ENCODE assay signal across 23 cellular contexts in the genomic region with DNA sequence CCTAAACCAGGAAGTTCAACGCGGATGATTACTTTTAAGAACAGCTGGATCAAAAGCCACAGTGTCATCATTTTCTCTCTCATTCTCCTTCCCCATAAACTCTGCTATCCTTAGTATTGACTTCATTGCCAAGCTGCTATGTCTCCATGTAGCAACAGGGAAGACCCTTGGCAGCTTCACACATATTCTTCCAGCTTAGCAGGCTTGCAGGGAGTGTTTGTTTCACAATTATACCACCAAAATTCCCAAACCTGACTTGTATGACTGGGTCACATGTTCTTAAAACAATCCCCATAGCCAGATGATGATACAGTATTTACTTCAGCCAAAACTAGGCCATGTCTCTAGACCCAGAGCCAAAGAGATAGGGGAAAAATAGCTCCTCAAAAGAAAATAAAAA.
A peak's percentile ranks its signal among the peaks of the same experiment; 100 is the strongest.
DNase-seq lines count a peak whose midpoint lies in the region; ATAC-seq and TF ChIP-seq lines count a peak whose summit lies in the region.
"Had no signal": no experiment of that assay in that cellular context is flagged by ENCODE, and none has a peak within 500 bp of the region (broad histone marks: within the 10 kb centered on the region; RNA-seq: fewer than 3 reads in every experiment).

No MANE protein-coding gene starts in this region.

- H3K4me3 Mint-ChIP-seq in endodermal cell, result no peak overlapping the region
- H3K4me3 Mint-ChIP-seq in activated T-cell treated with anti-CD3 and anti-CD28 coated beads, Interleukin-2, amount 50 U/mL, for 4 hours, result no peak overlapping the region
- H3K4me3 Mint-ChIP-seq: stimulated activated memory B cell treated with anti-CD40 and anti-IgM and Interleukin-4, amounts not matched to agents 10 μg/mL and 1 μg/mL and 100 μg/mL, for 72 hours had no signal

- H3K4me1 Mint-ChIP-seq in endodermal cell, result peaks cover 22% of the 10 kb centered on the region
- no peaks in the 10 kb centered on the region for H3K4me1 Mint-ChIP-seq in activated T-cell treated with anti-CD3 and anti-CD28 coated beads, Interleukin-2, amount 50 U/mL, for 4 hours (ENCODE audit: low read depth)
- H3K4me1 Mint-ChIP-seq: stimulated activated memory B cell treated with anti-CD40 and anti-IgM and Interleukin-4, amounts not matched to agents 10 μg/mL and 1 μg/mL and 100 μg/mL, for 72 hours had no signal

- H3K9me3 Mint-ChIP-seq in endodermal cell, result peaks cover 2% of the 10 kb centered on the region
- no peaks in the 10 kb centered on the region for H3K9me3 Mint-ChIP-seq in activated T-cell treated with anti-CD3 and anti-CD28 coated beads, Interleukin-2, amount 50 U/mL, for 4 hours
- H3K9me3 Mint-ChIP-seq: stimulated activated memory B cell treated with anti-CD40 and anti-IgM and Interleukin-4, amounts not matched to agents 10 μg/mL and 1 μg/mL and 100 μg/mL, for 72 hours; type B pancreatic cell had no signal

- ATAC-seq in HG02571 (IDR thresholded peaks at IDR 0.05; ENCODE audit: unreplicated experiment) (no peak), SK-N-SH treated with all-trans-retinoic acid at 6 μM for 48 hours (no peak)
- no peak for ATAC-seq in activated T-cell treated with anti-CD3 and anti-CD28 coated beads, Interleukin-2, amount 50 U/mL, for 4 hours
- ATAC-seq: activated naive CD4-positive, alpha-beta T cell treated with anti-CD3 and anti-CD28 coated beads, Interleukin-2, amount 50 U/mL, for 72 hours; stimulated activated memory B cell treated with anti-CD40 and anti-IgM and Interleukin-4, amounts not matched to agents 10 μg/mL and 1 μg/mL and 100 μg/mL, for 72 hours had no signal

- no peak overlapping the region for H3K27ac Mint-ChIP-seq in endodermal cell
- H3K27ac Mint-ChIP-seq: activated naive CD4-positive, alpha-beta T cell treated with anti-CD3 and anti-CD28 coated beads, Interleukin-2, amount 50 U/mL, for 72 hours; stimulated activated memory B cell treated with anti-CD40 and anti-IgM and Interleukin-4, amounts not matched to agents 10 μg/mL and 1 μg/mL and 100 μg/mL, for 72 hours; type B pancreatic cell had no signal

- peaks cover 3% of the 10 kb centered on the region for H3K4me1 ChIP-seq in endodermal cell (ENCODE audit: control insufficient read depth, insufficient read depth, low read length)
- H3K4me1 ChIP-seq: left lung had no signal

- H3K27me3 ChIP-seq in endodermal cell (ENCODE audit: control insufficient read depth, insufficient read depth, low read length, poor library complexity, severe bottlenecking), result no peaks in the 10 kb centered on the region
- H3K27me3 ChIP-seq: BLaER1 treated with 17β-estradiol and CSF1 and Interleukin-3, amounts not matched to agents 10 nM and 100 nM; cardiac muscle cell; left lung had no signal

- DNase-seq in NOMO-1 treated with DMSO at 0.1 percent for 48 hours (lab: John Stamatoyannopoulos, UW; ENCODE audit: unreplicated experiment) (peak; percentile 0), NOMO-1 (lab: John Stamatoyannopoulos, UW; ENCODE audit: unreplicated experiment in 2 of 2) (no peak), endodermal cell (peak; percentile 54), myocyte (ENCODE audit: low read depth) (peak; percentile 18), NCI-H2171 (lab: John Stamatoyannopoulos, UW) (no peak)
- DNase-seq in activated T-cell treated with anti-CD3 and anti-CD28 coated beads, Interleukin-2, amount 50 U/mL, for 4 hours, result no peak
- DNase-seq: activated CD4-positive, alpha-beta T cell treated with anti-CD3 and anti-CD28 coated beads, Interleukin-2, amount 50 U/mL, for 1 hour; effector CD8-positive, alpha-beta T cell; foreskin melanocyte; GOT3; left lung; NCI-H1105 treated with DMSO at 0.1 percent for 48 hours; NCI-H82; stimulated activated CD4-positive, alpha-beta T cell treated with anti-CD3 and anti-CD28 coated beads, Interleukin-12 subunit alpha, Interleukin-12 subunit beta, amount 100 ng/mL, for 4 hours had no signal

- no peak overlapping the region for H3K27ac ChIP-seq in endodermal cell (ENCODE audit: low read depth, low read length)
- H3K27ac ChIP-seq: BLaER1 treated with 17β-estradiol and CSF1 and Interleukin-3, amounts not matched to agents 10 nM and 100 nM; cardiac muscle cell; KMS-11; left lung; RWPE1 had no signal

- no peak for TF ChIP-seq CTCF in endodermal cell (conservative IDR thresholded peaks at IDR 0.05)

- no peak overlapping the region for H3K4me3 ChIP-seq in endodermal cell (ENCODE audit: low read length)
- H3K4me3 ChIP-seq: BLaER1 treated with 17β-estradiol and CSF1 and Interleukin-3, amounts not matched to agents 10 nM and 100 nM; cardiac muscle cell; left lung had no signal

- no peaks in the 10 kb centered on the region for H3K36me3 ChIP-seq in endodermal cell (ENCODE audit: control insufficient read depth, insufficient read depth, low read length)
- H3K36me3 ChIP-seq: cardiac muscle cell, left lung had no signal

- no peak overlapping the region for H3K9ac ChIP-seq in endodermal cell (ENCODE audit: extremely low read depth, low read length, poor library complexity, severe bottlenecking)
- H3K9ac ChIP-seq: BLaER1 treated with 17β-estradiol and CSF1 and Interleukin-3, amounts not matched to agents 10 nM and 100 nM; KMS-11 had no signal

- H3K27me3 Mint-ChIP-seq in endodermal cell (ENCODE audit: insufficient read depth), result no peaks in the 10 kb centered on the region
- H3K27me3 Mint-ChIP-seq in activated T-cell treated with anti-CD3 and anti-CD28 coated beads, Interleukin-2, amount 50 U/mL, for 4 hours (ENCODE audit: low read depth), result no peaks in the 10 kb centered on the region
- H3K27me3 Mint-ChIP-seq: type B pancreatic cell had no signal

- 75 to 94% methylated on average over 2 of the region's 2 CpGs for WGBS in endodermal cell (ENCODE audit: insufficient coverage in 1 of 2, insufficient read length in 1 of 2), 2 experiments

- no peaks in the 10 kb centered on the region for H3K36me3 Mint-ChIP-seq in endodermal cell (ENCODE audit: low read depth)
- no peaks in the 10 kb centered on the region for H3K36me3 Mint-ChIP-seq in activated T-cell treated with anti-CD3 and anti-CD28 coated beads, Interleukin-2, amount 50 U/mL, for 4 hours (ENCODE audit: insufficient read depth)
- H3K36me3 Mint-ChIP-seq: stimulated activated memory B cell treated with anti-CD40 and anti-IgM and Interleukin-4, amounts not matched to agents 10 μg/mL and 1 μg/mL and 100 μg/mL, for 72 hours; type B pancreatic cell had no signal

- H3K9me3 ChIP-seq in endodermal cell (ENCODE audit: control insufficient read depth, low read length), result no peaks in the 10 kb centered on the region
- H3K9me3 ChIP-seq: left lung had no signal

TF ChIP-seq in SK-N-SH treated with all-trans-retinoic acid at 6 μM for 48 hours, 23 proteins besides CTCF, POLR2A, EP300 and RAD21 (continues in another document):
- TF ChIP-seq ZNF70 (CRISPR knock-in tag; IDR thresholded peaks at IDR 0.05) (no peak), ESRRG (CRISPR knock-in tag; IDR thresholded peaks at IDR 0.05) (no peak), BACH2 (CRISPR knock-in tag; IDR thresholded peaks at IDR 0.05; ENCODE audit: borderline replicate concordance) (no peak), ZNF565 (CRISPR knock-in tag; conservative IDR thresholded peaks at IDR 0.05; ENCODE audit: low read depth) (no peak), ZC3H10 (CRISPR knock-in tag; IDR thresholded peaks at IDR 0.05) (no peak), ZFP3 (CRISPR knock-in tag; IDR thresholded peaks at IDR 0.05) (no peak), ISL1 (CRISPR knock-in tag; IDR thresholded peaks at IDR 0.05) (no peak), TOX (CRISPR knock-in tag; IDR thresholded peaks at IDR 0.05; ENCODE audit: borderline replicate concordance) (no peak), OSR1 (CRISPR knock-in tag; IDR thresholded peaks at IDR 0.05) (no peak), PPARA (CRISPR knock-in tag; IDR thresholded peaks at IDR 0.05; ENCODE audit: borderline replicate concordance) (no peak), ZFP30 (CRISPR knock-in tag; IDR thresholded peaks at IDR 0.05) (no peak), ZNF8 (CRISPR knock-in tag; IDR thresholded peaks at IDR 0.05) (no peak)
- TF ChIP-seq, protein P1, sequence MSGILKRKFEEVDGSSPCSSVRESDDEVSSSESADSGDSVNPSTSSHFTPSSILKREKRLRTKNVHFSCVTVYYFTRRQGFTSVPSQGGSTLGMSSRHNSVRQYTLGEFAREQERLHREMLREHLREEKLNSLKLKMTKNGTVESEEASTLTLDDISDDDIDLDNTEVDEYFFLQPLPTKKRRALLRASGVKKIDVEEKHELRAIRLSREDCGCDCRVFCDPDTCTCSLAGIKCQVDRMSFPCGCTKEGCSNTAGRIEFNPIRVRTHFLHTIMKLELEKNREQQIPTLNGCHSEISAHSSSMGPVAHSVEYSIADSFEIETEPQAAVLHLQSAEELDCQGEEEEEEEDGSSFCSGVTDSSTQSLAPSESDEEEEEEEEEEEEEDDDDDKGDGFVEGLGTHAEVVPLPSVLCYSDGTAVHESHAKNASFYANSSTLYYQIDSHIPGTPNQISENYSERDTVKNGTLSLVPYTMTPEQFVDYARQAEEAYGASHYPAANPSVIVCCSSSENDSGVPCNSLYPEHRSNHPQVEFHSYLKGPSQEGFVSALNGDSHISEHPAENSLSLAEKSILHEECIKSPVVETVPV (CRISPR knock-in tag; IDR thresholded peaks at IDR 0.05), result no peak
- TF ChIP-seq, protein P2, sequence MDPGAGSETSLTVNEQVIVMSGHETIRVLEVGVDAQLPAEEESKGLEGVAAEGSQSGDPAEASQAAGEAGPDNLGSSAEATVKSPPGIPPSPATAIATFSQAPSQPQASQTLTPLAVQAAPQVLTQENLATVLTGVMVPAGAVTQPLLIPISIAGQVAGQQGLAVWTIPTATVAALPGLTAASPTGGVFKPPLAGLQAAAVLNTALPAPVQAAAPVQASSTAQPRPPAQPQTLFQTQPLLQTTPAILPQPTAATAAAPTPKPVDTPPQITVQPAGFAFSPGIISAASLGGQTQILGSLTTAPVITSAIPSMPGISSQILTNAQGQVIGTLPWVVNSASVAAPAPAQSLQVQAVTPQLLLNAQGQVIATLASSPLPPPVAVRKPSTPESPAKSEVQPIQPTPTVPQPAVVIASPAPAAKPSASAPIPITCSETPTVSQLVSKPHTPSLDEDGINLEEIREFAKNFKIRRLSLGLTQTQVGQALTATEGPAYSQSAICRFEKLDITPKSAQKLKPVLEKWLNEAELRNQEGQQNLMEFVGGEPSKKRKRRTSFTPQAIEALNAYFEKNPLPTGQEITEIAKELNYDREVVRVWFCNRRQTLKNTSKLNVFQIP (CRISPR knock-in tag; IDR thresholded peaks at IDR 0.05; ENCODE audit: borderline replicate concordance, low read depth), result no peak
- TF ChIP-seq, protein P3, sequence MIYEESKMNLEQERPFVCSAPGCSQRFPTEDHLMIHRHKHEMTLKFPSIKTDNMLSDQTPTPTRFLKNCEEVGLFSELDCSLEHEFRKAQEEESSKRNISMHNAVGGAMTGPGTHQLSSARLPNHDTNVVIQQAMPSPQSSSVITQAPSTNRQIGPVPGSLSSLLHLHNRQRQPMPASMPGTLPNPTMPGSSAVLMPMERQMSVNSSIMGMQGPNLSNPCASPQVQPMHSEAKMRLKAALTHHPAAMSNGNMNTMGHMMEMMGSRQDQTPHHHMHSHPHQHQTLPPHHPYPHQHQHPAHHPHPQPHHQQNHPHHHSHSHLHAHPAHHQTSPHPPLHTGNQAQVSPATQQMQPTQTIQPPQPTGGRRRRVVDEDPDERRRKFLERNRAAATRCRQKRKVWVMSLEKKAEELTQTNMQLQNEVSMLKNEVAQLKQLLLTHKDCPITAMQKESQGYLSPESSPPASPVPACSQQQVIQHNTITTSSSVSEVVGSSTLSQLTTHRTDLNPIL (CRISPR knock-in tag; IDR thresholded peaks at IDR 0.05; ENCODE audit: low read depth), result no peak

Comparison
In these comparisons a context has a peak if more than half of its experiments do, and no peak if none do; other contexts are left out.
1. DNase-seq: peak in NOMO-1 treated with DMSO at 0.1 percent for 48 hours (single experiment), endodermal cell (single experiment) and myocyte (single experiment); none in NOMO-1 (0 of 2), activated T-cell treated with anti-CD3 and anti-CD28 coated beads, Interleukin-2, amount 50 U/mL, for 4 hours (single experiment) and NCI-H2171 (single experiment).